ENCODE assay signal across 14 cellular contexts in the genomic region with DNA sequence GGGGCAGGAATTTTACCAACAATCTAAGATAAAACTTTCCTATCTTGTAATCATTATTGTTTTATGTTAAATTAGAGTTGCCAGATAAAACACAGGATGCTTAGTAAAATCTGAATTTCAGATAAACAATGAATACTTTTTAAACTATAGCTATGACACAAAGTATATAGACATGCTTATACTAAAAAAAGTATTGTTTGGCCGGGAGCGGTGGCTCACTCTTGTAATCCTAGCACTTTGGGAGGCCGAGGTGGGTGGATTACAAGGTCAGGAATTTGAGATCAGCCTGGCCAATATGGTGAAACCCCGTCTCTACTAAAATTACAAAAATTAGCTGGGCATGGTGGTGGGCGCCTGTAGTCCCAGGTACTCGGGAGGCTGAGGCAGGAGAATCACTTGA. TPM values are rescaled to one million over a fixed set of nuclear protein-coding genes. Genes with fewer than 3 reads are reported as not detected.
A peak's percentile ranks its signal among the peaks of the same experiment; 100 is the strongest.
DNase-seq lines count a peak whose midpoint lies in the region; ATAC-seq and TF ChIP-seq lines count a peak whose summit lies in the region.
"Not testable (repeated sequence)": the region's sequence is repeated elsewhere in the genome, so short reads cannot be mapped to it uniquely, and the experiment has no call there.
"Had no signal": no experiment of that assay in that cellular context is flagged by ENCODE, and none has a peak within 500 bp of the region (broad histone marks: within the 10 kb centered on the region; RNA-seq: fewer than 3 reads in every experiment).

No MANE protein-coding gene starts in this region.

- H3K9me3 Mint-ChIP-seq in GM23338; activated T-helper 17 cell treated with anti-CD3 and anti-CD28 coated beads, Interleukin-2, amount 50 U/mL, for 72 hours; osteocyte (ENCODE audit: unreplicated experiment): not testable (repeated sequence)

- not testable (repeated sequence) for H3K36me3 ChIP-seq in GM23338 (ENCODE audit: insufficient read depth); MG63; mammary epithelial cell (ENCODE audit: insufficient read depth, low read length); tibial artery

- not testable (repeated sequence) for H3K27ac ChIP-seq in GM23338 (ENCODE audit: low read depth); mammary epithelial cell (ENCODE audit: insufficient read depth, low read depth, low read length)
- peak overlapping the region; percentile 27; the same call in 1 of the 2 replicates for H3K27ac ChIP-seq in VCaP
- peak overlapping the region; percentile 24 to 81 for H3K27ac ChIP-seq in tibial artery

- 0 out of 2 replicates have a peak overlapping the region, but pooled peaks have one; percentile 64 for H2AFZ ChIP-seq in GM23338
- H2AFZ ChIP-seq in mammary epithelial cell (ENCODE audit: low read depth, low read length), result peak overlapping the region; percentile 52

- not testable (repeated sequence) for H3K27me3 Mint-ChIP-seq in GM23338 (ENCODE audit: insufficient read depth, low read depth, poor library complexity); activated T-helper 17 cell treated with anti-CD3 and anti-CD28 coated beads, Interleukin-2, amount 50 U/mL, for 72 hours; osteocyte (ENCODE audit: unreplicated experiment)

- H3K4me2 ChIP-seq in GM23338; mammary epithelial cell (ENCODE audit: insufficient read depth, low read depth, low read length): not testable (repeated sequence)

- H3K4me3 ChIP-seq in GM23338; MG63; mammary epithelial cell (replicated peaks in 1 of 3; ENCODE audit: insufficient read depth in 1 of 3, low read depth in 2 of 3, low read length in 3 of 3); tibial artery: not testable (repeated sequence)

- H3K9ac ChIP-seq in mammary epithelial cell (ENCODE audit: insufficient read depth, low read length), result not testable (repeated sequence)

- H3K27me3 ChIP-seq in GM23338 (ENCODE audit: insufficient read depth); MG63; mammary epithelial cell (ENCODE audit: insufficient read depth, low read length); tibial artery: not testable (repeated sequence)

- not testable (repeated sequence) for H3K79me2 ChIP-seq in GM23338 (replicated peaks; ENCODE audit: insufficient read depth); mammary epithelial cell (ENCODE audit: insufficient read depth, low read length)

- not testable (repeated sequence) for H4K20me1 ChIP-seq in GM23338 (replicated peaks; ENCODE audit: insufficient read depth); mammary epithelial cell (ENCODE audit: insufficient read depth, low read length)

- H3K4me1 Mint-ChIP-seq in GM23338, result not testable (repeated sequence)
- H3K4me1 Mint-ChIP-seq in activated T-helper 17 cell treated with anti-CD3 and anti-CD28 coated beads, Interleukin-2, amount 50 U/mL, for 72 hours, result peaks cover 14% of the 10 kb centered on the region
- H3K4me1 Mint-ChIP-seq in osteocyte (ENCODE audit: unreplicated experiment), result peaks cover 53% of the 10 kb centered on the region

- not testable (repeated sequence) for BruUV-seq in mammary epithelial cell (replicated peaks; lab: Mats Ljungman, UMichigan)

- H3K4me1 ChIP-seq in GM23338 (ENCODE audit: insufficient read depth); mammary epithelial cell (ENCODE audit: insufficient read depth, low read length): not testable (repeated sequence)
- peaks cover 0 to 58% (median 28%) of the 10 kb centered on the region in 4 donors for H3K4me1 ChIP-seq in tibial artery

- not testable (repeated sequence) for DNase-seq in GM23338 (ENCODE audit: low spot score); mammary epithelial cell; osteocyte (ENCODE audit: extremely low spot score, unreplicated experiment); tibial artery
- peak; percentile 87 for DNase-seq in MG63

- not testable (repeated sequence) for H3K9me2 ChIP-seq in GM23338 (ENCODE audit: insufficient read depth)

- H3K9me3 ChIP-seq in MG63; mammary epithelial cell (replicated peaks; ENCODE audit: insufficient read depth, low read length); tibial artery: not testable (repeated sequence)

- H3F3A ChIP-seq in GM23338 (replicated peaks; ENCODE audit: low read depth), result not testable (repeated sequence)

- TF ChIP-seq CTCF in GM23338 (conservative IDR thresholded peaks at IDR 0.05; ENCODE audit: low read depth in 2 of 2); VCaP (conservative IDR thresholded peaks at IDR 0.05); mammary epithelial cell (conservative IDR thresholded peaks at IDR 0.05 in 1 of 2, IDR thresholded peaks at IDR 0.05 in 1 of 2; ENCODE audit: extremely low read depth in 1 of 2, insufficient read depth in 1 of 2, low read depth in 1 of 2, low read length in 2 of 2); osteocyte (IDR thresholded peaks at IDR 0.05); tibial artery (IDR thresholded peaks at IDR 0.05): not testable (repeated sequence)

- not testable (repeated sequence) for ATAC-seq in GM23338
- ATAC-seq in activated T-helper 17 cell treated with anti-CD3 and anti-CD28 coated beads, Interleukin-2, amount 50 U/mL, for 72 hours (replicated peaks), result peak; percentile 50

- in situ Hi-C loops in mammary epithelial cell (cut with MboI; ENCODE audit: low sequenced_read_pairs in 2 of 2), result not testable (repeated sequence)

- CTCF ChIA-PET in mammary epithelial cell (lab: Charles Lee; ENCODE audit: low non-redundant PET), result not testable (repeated sequence)

- intact Hi-C loops in mammary epithelial cell (cut with micrococcal nuclease); tibial artery (cut with DNase I; ENCODE audit: low total_unique reads): not testable (repeated sequence)

- not testable (repeated sequence) for H3K27ac Mint-ChIP-seq in GM23338; activated T-helper 17 cell treated with anti-CD3 and anti-CD28 coated beads, Interleukin-2, amount 50 U/mL, for 72 hours
- peak overlapping the region; percentile 64 for H3K27ac Mint-ChIP-seq in osteocyte (ENCODE audit: unreplicated experiment)

- H3K4me3 Mint-ChIP-seq in GM23338; activated T-helper 17 cell treated with anti-CD3 and anti-CD28 coated beads, Interleukin-2, amount 50 U/mL, for 72 hours; osteocyte (ENCODE audit: unreplicated experiment): not testable (repeated sequence)

- not testable (repeated sequence) for H3K36me3 Mint-ChIP-seq in GM23338 (ENCODE audit: low read depth); activated T-helper 17 cell treated with anti-CD3 and anti-CD28 coated beads, Interleukin-2, amount 50 U/mL, for 72 hours (ENCODE audit: low read depth); osteocyte (ENCODE audit: unreplicated experiment)

- dilution Hi-C loops in mammary epithelial cell (cut with HindIII; ENCODE audit: low sequenced_read_pairs), result not testable (repeated sequence)

- WGBS in mammary epithelial cell (ENCODE audit: low coverage, missing lambda C conversion rate), result 50% methylated on average over 6 of the region's 6 CpGs

RNA-seq across cellular contexts. Expression of gene OR2S2, which starts 23.9 kb away (rescaled TPM):
- not detected in 2 replicates for total RNA-seq in GM23338 (2014; rRNA removed; shearing (Covaris generic))
- polyA plus RNA-seq in GM23338 (2016; fragmentation: Nextera tagmentation; extraction: Ambion mirVana) (not detected in 2 replicates), mammary epithelial cell (not detected)
- not detected in 2 replicates for total RNA-seq in MG63 (2014; rRNA removed; shearing (Covaris generic); ENCODE audit: low replicate concordance)
- total RNA-seq in activated T-helper 17 cell treated with anti-CD3 and anti-CD28 coated beads, Interleukin-2, amount 50 U/mL, for 72 hours, result not detected
- total RNA-seq in mammary epithelial cell (under 1 TPM; 0.28 to 0.33 TPM), osteocyte (not detected in 2 replicates)
- polyA minus RNA-seq in mammary epithelial cell, result not detected
- total RNA-seq: A172; CD4-positive, CD25-positive, alpha-beta regulatory T cell; CD8-positive, alpha-beta memory T cell; G401; GM12878; H4; HT-29 had no signal
- polyA plus RNA-seq: CD4-positive, CD25-positive, alpha-beta regulatory T cell; CD8-positive, alpha-beta memory T cell; GM12878 had no signal

RNA-seq across cellular contexts. Expression of gene SPAAR, which starts 24.8 kb away (rescaled TPM):
- not detected in 2 replicates for total RNA-seq in GM23338 (2014; rRNA removed; shearing (Covaris generic))
- polyA plus RNA-seq in GM23338 (2016; fragmentation: Nextera tagmentation; extraction: Ambion mirVana) (0.17 TPM in 1 of 2 replicates, not detected in the other), mammary epithelial cell (0.27 TPM)
- 12.2 and 25.0 TPM in 2 replicates for total RNA-seq in MG63 (2014; rRNA removed; shearing (Covaris generic); ENCODE audit: low replicate concordance)
- not detected for total RNA-seq in activated T-helper 17 cell treated with anti-CD3 and anti-CD28 coated beads, Interleukin-2, amount 50 U/mL, for 72 hours
- total RNA-seq in mammary epithelial cell (under 1 TPM in 1 of 2 donors, not detected in 1; 0.33 TPM), osteocyte (0.56 TPM in 1 of 2 replicates, not detected in the other)
- not detected for polyA minus RNA-seq in mammary epithelial cell
- total RNA-seq: CD4-positive, CD25-positive, alpha-beta regulatory T cell; CD8-positive, alpha-beta memory T cell; GM12878 had no signal
- polyA plus RNA-seq: CD4-positive, CD25-positive, alpha-beta regulatory T cell; CD8-positive, alpha-beta memory T cell; GM12878 had no signal

RNA-seq across cellular contexts. Expression of gene HRCT1, which starts 28.1 kb away (rescaled TPM):
- total RNA-seq in GM23338 (2014; rRNA removed; shearing (Covaris generic)), result not detected in 2 replicates
- not detected in 2 replicates for polyA plus RNA-seq in GM23338 (2016; fragmentation: Nextera tagmentation; extraction: Ambion mirVana)
- total RNA-seq in MG63 (2014; rRNA removed; shearing (Covaris generic); ENCODE audit: low replicate concordance), result 95.0 and 617 TPM in 2 replicates
- total RNA-seq in activated T-helper 17 cell treated with anti-CD3 and anti-CD28 coated beads, Interleukin-2, amount 50 U/mL, for 72 hours, result not detected
- 1 to 10 TPM; 1.6 to 4.7 TPM for total RNA-seq in mammary epithelial cell
- polyA plus RNA-seq in mammary epithelial cell, result 3.2 TPM
- not detected for polyA minus RNA-seq in mammary epithelial cell
- 3.0 and 3.7 TPM in 2 replicates for total RNA-seq in osteocyte
- total RNA-seq: A172; CD4-positive, CD25-positive, alpha-beta regulatory T cell; CD8-positive, alpha-beta memory T cell; G401; GM12878; H4 had no signal
- polyA plus RNA-seq: CD4-positive, CD25-positive, alpha-beta regulatory T cell; CD8-positive, alpha-beta memory T cell; GM12878 had no signal

Comparison
In these comparisons a context has a peak if more than half of its experiments do, and no peak if none do; other contexts are left out.
1. RNA of gene HRCT1, which starts 28.1 kb away (total RNA-seq): 95.0 to 617 TPM in MG63; 1.6 to 4.7 TPM in mammary epithelial cell, 3.0 to 3.7 TPM in osteocyte, not detected in GM23338 and not detected in activated T-helper 17 cell treated with anti-CD3 and anti-CD28 coated beads, Interleukin-2, amount 50 U/mL, for 72 hours; every median in the first group is over 10 times any median in the second.